ENCODE assay signal across 8 cellular contexts in genomic region chr16:719815-720506, GRCh38. TPM values are rescaled to one million over a fixed set of nuclear protein-coding genes. Genes with fewer than 3 reads are reported as not detected.
DNase-seq lines count a peak whose midpoint lies in the region; TF ChIP-seq lines count a peak whose summit lies in the region.

No MANE protein-coding gene starts in this region.

- H2AFZ ChIP-seq in ACC112 (ENCODE audit: low read length, unreplicated experiment): no peak overlapping the region

- H3K36me3 ChIP-seq in ACC112 (ENCODE audit: insufficient read depth, low read length) (no peaks in the 10 kb centered on the region), sigmoid colon (no peaks in the 10 kb centered on the region)

- H3K4me1 ChIP-seq in ACC112 (ENCODE audit: control insufficient read depth, insufficient read depth, low read length, unreplicated experiment): peaks cover 13% of the 10 kb centered on the region
- peaks cover 0 to 45% (median 39%) of the 10 kb centered on the region in 4 donors for H3K4me1 ChIP-seq in sigmoid colon

- TF ChIP-seq POLR2A in sigmoid colon (IDR thresholded peaks at IDR 0.05): no peak

- no peaks in the 10 kb centered on the region for H3K79me2 ChIP-seq in ACC112 (ENCODE audit: control insufficient read depth, insufficient read depth, low read length, unreplicated experiment)

- H3K27me3 ChIP-seq in ACC112 (ENCODE audit: insufficient read depth, low read length) (no peaks in the 10 kb centered on the region), sigmoid colon (peaks cover 0 to 12% (median 0%) of the 10 kb centered on the region in 3 donors)

- intact Hi-C loops in sigmoid colon (cut with DNase I): loop anchor here (2.0 kb wide), 2 partner anchors 21 to 35 kb away; partner anchors contain the start of genes CIAO3 and JMJD8

- POLR2A ChIA-PET in GM10248 (lab: Yijun Ruan, JAX): no interaction called here

- TF ChIP-seq EP300 in sigmoid colon (IDR thresholded peaks at IDR 0.05): no peak

- CTCF ChIA-PET in GM10248 (lab: Yijun Ruan, JAX): interaction anchor here (0.8 to 8.0 kb wide), 14 partner anchors 8 to 384 kb away, joined by 3 to 59 read pairs (median 5); partner anchors contain the start of genes CIAO3 and MSLN

- 3 to 9% methylated on average over 17 of the region's 17 CpGs for WGBS in sigmoid colon, 2 donors

- DNase-seq in GM10248 (ENCODE audit: extremely low spot score) (no peak), HuH-7.5 (ENCODE audit: low spot score) (peak; percentile 78), UCSD-AML1 (lab: John Stamatoyannopoulos, UW; ENCODE audit: unreplicated experiment) (peak; percentile 64), fibroblast of villous mesenchyme (ENCODE audit: low read depth) (no peak), sigmoid colon (no peak), NCI-H2107 treated with DMSO at 0.1 percent for 48 hours (lab: John Stamatoyannopoulos, UW; ENCODE audit: unreplicated experiment) (no peak), AG08396 (ENCODE audit: low spot score) (no peak)

- TF ChIP-seq CTCF in GM10248 (IDR thresholded peaks at IDR 0.05; ENCODE audit: control extremely low read depth, extremely low read depth, low read depth, missing control alignments) (peak; percentile 28), fibroblast of villous mesenchyme (IDR thresholded peaks at IDR 0.05; ENCODE audit: insufficient read depth, low read depth, low read length) (peak; percentile 21), sigmoid colon (IDR thresholded peaks at IDR 0.05) (no peak)

- H3K4me3 ChIP-seq in ACC112 (ENCODE audit: low read depth, low read length): peak overlapping the region; percentile 84
- H3K4me3 ChIP-seq in fibroblast of villous mesenchyme (ENCODE audit: low read depth, low read length): peak overlapping the region; percentile 71
- peak overlapping the region; percentile 58 to 71 (median 64) for H3K4me3 ChIP-seq in sigmoid colon

- no peaks in the 10 kb centered on the region for H3K9me3 ChIP-seq in sigmoid colon

- H3K27ac ChIP-seq in ACC112 (ENCODE audit: low read depth, low read length) (peak overlapping the region; percentile 57), sigmoid colon (peak overlapping the region; percentile 85 to 93 (median 89))

RNA-seq across cellular contexts. Expression of gene ANTKMT, which starts 1.0 kb away (rescaled TPM):
- 19.4 and 37.0 TPM in 2 replicates for total RNA-seq in fibroblast of villous mesenchyme
- 10 to 100 TPM; 27.1 to 53.1 (median 39.5) TPM for total RNA-seq in sigmoid colon
- polyA plus RNA-seq in sigmoid colon: 10 to 100 TPM; 18.6 to 38.1 (median 21.3) TPM

RNA-seq across cellular contexts. Expression of gene METRN, which starts 5.0 kb away (rescaled TPM):
- 39.3 and 44.5 TPM in 2 replicates for total RNA-seq in fibroblast of villous mesenchyme
- 10 to 100 TPM; 27.8 to 49.9 (median 32.2) TPM for total RNA-seq in sigmoid colon
- 10 to 100 TPM; 16.5 to 32.8 (median 31.8) TPM for polyA plus RNA-seq in sigmoid colon

RNA-seq across cellular contexts. Expression of gene CCDC78, which starts 6.3 kb away (rescaled TPM):
- total RNA-seq in fibroblast of villous mesenchyme (1.3 and 3.2 TPM in 2 replicates), sigmoid colon (under 1 TPM in 1 of 4 donors, not detected in 3; 0.49 TPM)
- 1 to 10 TPM in 1 of 3 donors, not detected in 2; 3.4 TPM for polyA plus RNA-seq in sigmoid colon

RNA-seq across cellular contexts. Expression of gene HAGHL, which starts 6.9 kb away (rescaled TPM):
- total RNA-seq in fibroblast of villous mesenchyme (14.7 and 21.9 TPM in 2 replicates), sigmoid colon (1 to 10 TPM; 2.6 to 4.6 (median 3.8) TPM)
- polyA plus RNA-seq in sigmoid colon: 10 to 100 TPM in 1 of 3 donors, 1 to 10 TPM in 1, under 1 TPM in 1; 0.92 to 10.5 (median 1.2) TPM

RNA-seq across cellular contexts. Expression of gene FBXL16, which starts 14.4 kb away (rescaled TPM):
- under 0.01 TPM in 2 replicates for total RNA-seq in fibroblast of villous mesenchyme
- total RNA-seq in sigmoid colon: 1 to 10 TPM in 3 of 4 donors, under 1 TPM in 1; 0.16 to 1.6 (median 1.4) TPM
- 1 to 10 TPM in 1 of 3 donors, under 1 TPM in 1, not detected in 1; 0.60 to 2.4 TPM for polyA plus RNA-seq in sigmoid colon

Comparison
In these comparisons a context has a peak if more than half of its experiments do, and no peak if none do; other contexts are left out.
1. DNase-seq: peak in HuH-7.5 (single experiment) and UCSD-AML1 (single experiment); none in GM10248 (single experiment), fibroblast of villous mesenchyme (single experiment), sigmoid colon (single experiment), NCI-H2107 treated with DMSO at 0.1 percent for 48 hours (single experiment) and AG08396 (single experiment).
2. CTCF ChIP-seq: peak in GM10248 (single experiment) and fibroblast of villous mesenchyme (single experiment); none in sigmoid colon (0 of 4).
3. Peak in every context shown above with its lines, with median percentiles within 50 percentile points of each other: H3K4me3 ChIP-seq.